8 cellular contexts compared by ENCODE assay signal in genomic region chr18:13611058-13611615, GRCh38.
A peak's percentile ranks its signal among the peaks of the same experiment; 100 is the strongest.
DNase-seq lines count a peak whose midpoint lies in the region; ATAC-seq and TF ChIP-seq lines count a peak whose summit lies in the region.

No MANE protein-coding gene starts in this region.

- DNase-seq in BE2C: no peak
- peak; percentile 33 for DNase-seq in NCI-H2227 treated with DMSO at 0.1 percent for 48 hours (lab: John Stamatoyannopoulos, UW)
- DNase-seq in dermis microvascular lymphatic vessel endothelial cell (ENCODE audit: low read depth in 2 of 2): peak; percentile 81 to 93
- peak; percentile 85 for DNase-seq in midbrain (lab: John Stamatoyannopoulos, UW)
- no peak for DNase-seq in amniotic stem cell (lab: John Stamatoyannopoulos, UW)
- no peak for DNase-seq in NCI-H187 treated with DMSO at 0.1 percent for 48 hours (lab: John Stamatoyannopoulos, UW)

- peak; percentile 14 for ATAC-seq in GM19468 (IDR thresholded peaks at IDR 0.05; ENCODE audit: extremely low read depth, unreplicated experiment)

- no peaks in the 10 kb centered on the region for H3K36me3 ChIP-seq in BE2C
- H3K36me3 ChIP-seq in urinary bladder (ENCODE audit: insufficient read depth): no peaks in the 10 kb centered on the region

- H3K4me3 ChIP-seq in BE2C (ENCODE audit: low read depth, low read length) (peak overlapping the region; percentile 60), urinary bladder (ENCODE audit: low read depth, low read length) (peak overlapping the region; percentile 23)

- no peaks in the 10 kb centered on the region for H3K4me1 ChIP-seq in BE2C
- H3K4me1 ChIP-seq in urinary bladder (ENCODE audit: insufficient read depth): no peaks in the 10 kb centered on the region

- H3K9me3 ChIP-seq in BE2C: no peaks in the 10 kb centered on the region

- H3K27me3 ChIP-seq in BE2C: no peaks in the 10 kb centered on the region

- H3K27ac ChIP-seq in urinary bladder (ENCODE audit: low read depth): no peak overlapping the region

- 13% methylated on average over 15 of the region's 15 CpGs for WGBS in urinary bladder

- no peak for TF ChIP-seq CTCF in BE2C (IDR thresholded peaks at IDR 0.05; ENCODE audit: low read depth, low read length)

Comparison
In these comparisons a context has a peak if more than half of its experiments do, and no peak if none do; other contexts are left out.
1. DNase-seq: peak in NCI-H2227 treated with DMSO at 0.1 percent for 48 hours (single experiment), dermis microvascular lymphatic vessel endothelial cell (2 of 2) and midbrain (single experiment); none in BE2C (single experiment), amniotic stem cell (single experiment) and NCI-H187 treated with DMSO at 0.1 percent for 48 hours (single experiment).